22 cellular contexts compared by ENCODE assay signal in the genomic region with DNA sequence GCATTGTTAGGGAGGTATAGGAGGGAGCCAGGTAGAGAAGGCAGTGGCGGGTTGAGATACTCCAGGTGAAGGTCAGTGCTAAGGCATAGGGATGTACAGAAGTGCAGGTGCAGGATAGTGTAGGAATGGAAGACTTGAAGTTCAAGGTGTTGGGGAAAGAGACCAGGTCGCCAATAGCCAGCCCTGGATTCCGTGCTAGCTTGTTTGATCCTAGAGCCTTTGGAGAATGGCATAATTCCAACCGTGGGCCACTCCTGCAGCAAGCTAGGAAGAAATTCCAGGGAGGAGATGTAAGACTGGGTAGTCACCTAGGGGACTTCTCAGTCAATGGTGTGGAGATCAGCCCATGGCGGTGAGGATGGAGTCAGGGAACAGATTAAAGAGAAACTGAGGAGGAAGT.
DNase-seq lines count a peak whose midpoint lies in the region; TF ChIP-seq lines count a peak whose summit lies in the region.
"Had no signal": no experiment of that assay in that cellular context is flagged by ENCODE, and none has a peak within 500 bp of the region (broad histone marks: within the 10 kb centered on the region; RNA-seq: fewer than 3 reads in every experiment).

No MANE protein-coding gene starts in this region.

- H3K36me3 ChIP-seq in right atrium auricular region = no peaks in the 10 kb centered on the region
- no peaks in the 10 kb centered on the region for H3K36me3 ChIP-seq in prostate gland
- no peaks in the 10 kb centered on the region for H3K36me3 ChIP-seq in vagina
- H3K36me3 ChIP-seq: Peyer's patch had no signal

- TF ChIP-seq POLR2A in lower leg skin (IDR thresholded peaks at IDR 0.05) (no peak), prostate gland (IDR thresholded peaks at IDR 0.05) (no peak), vagina (IDR thresholded peaks at IDR 0.05) (no peak)

- POLR2A ChIA-PET in activated CD4-positive, alpha-beta memory T cell treated with anti-CD3 and anti-CD28 coated beads, Interleukin-2, amount 10 ng/mL, durations not matched to agents 7 days and 5 days (lab: Charles Lee) = no interaction called here

- no peaks in the 10 kb centered on the region for H3K9me3 Mint-ChIP-seq in activated CD4-positive, alpha-beta memory T cell treated with anti-CD3 and anti-CD28 coated beads, Interleukin-2, amount 10 ng/mL, durations not matched to agents 7 days and 5 days
- H3K9me3 Mint-ChIP-seq: CD8-positive, alpha-beta T cell; IgD-negative memory B cell had no signal

- no peak overlapping the region for H3K27ac Mint-ChIP-seq in activated CD4-positive, alpha-beta memory T cell treated with anti-CD3 and anti-CD28 coated beads, Interleukin-2, amount 10 ng/mL, durations not matched to agents 7 days and 5 days
- H3K27ac Mint-ChIP-seq: GM23338 had no signal

- peaks cover 18% of the 10 kb centered on the region for H3K4me1 Mint-ChIP-seq in activated CD4-positive, alpha-beta memory T cell treated with anti-CD3 and anti-CD28 coated beads, Interleukin-2, amount 10 ng/mL, durations not matched to agents 7 days and 5 days

- no peak overlapping the region for H3K4me3 Mint-ChIP-seq in activated CD4-positive, alpha-beta memory T cell treated with anti-CD3 and anti-CD28 coated beads, Interleukin-2, amount 10 ng/mL, durations not matched to agents 7 days and 5 days
- H3K4me3 Mint-ChIP-seq: CD8-positive, alpha-beta T cell; GM23338 had no signal

- H3K36me3 Mint-ChIP-seq in activated CD4-positive, alpha-beta memory T cell treated with anti-CD3 and anti-CD28 coated beads, Interleukin-2, amount 10 ng/mL, durations not matched to agents 7 days and 5 days (ENCODE audit: low read depth) = no peaks in the 10 kb centered on the region
- H3K36me3 Mint-ChIP-seq: IgD-negative memory B cell had no signal

- DNase-seq in right atrium auricular region (ENCODE audit: low spot score) (peak; percentile 52), cardiac septum (ENCODE audit: low spot score) (no peak), lower leg skin (ENCODE audit: low spot score in 2 of 2) (peak in 1 of 2 donors; percentile 50), prostate gland (ENCODE audit: low spot score) (peak; percentile 2), vagina (ENCODE audit: extremely low spot score in 2 of 2) (peak; percentile 67 to 76), GOT3 (lab: John Stamatoyannopoulos, UW) (no peak), SKM-1 treated with dmso at 0.1 percent for 144 hours (lab: John Stamatoyannopoulos, UW; ENCODE audit: unreplicated experiment) (no peak)
- DNase-seq in activated CD4-positive, alpha-beta memory T cell treated with anti-CD3 and anti-CD28 coated beads, Interleukin-2, amount 10 ng/mL, durations not matched to agents 7 days and 5 days = no peak
- DNase-seq: AML-193, C1 segment of cervical spinal cord, Calu3, DMS153, NCI-H1105, NCI-H146, NCI-H2029 treated with DMSO at 0.1 percent for 48 hours, NCI-H226, NCI-H524, NCI-H774, Peyer's patch had no signal

- CTCF ChIA-PET in activated CD4-positive, alpha-beta memory T cell treated with anti-CD3 and anti-CD28 coated beads, Interleukin-2, amount 10 ng/mL, durations not matched to agents 7 days and 5 days (lab: Charles Lee) = no interaction called here

- WGBS in lower leg skin, 2 donors = 83 to 88% methylated on average over 5 of the region's 5 CpGs
- 93% methylated on average over 5 of the region's 5 CpGs for WGBS in prostate gland

- H3K4me3 ChIP-seq in right atrium auricular region (no peak overlapping the region), lower leg skin (ENCODE audit: low read depth, poor library complexity, severe bottlenecking) (peak overlapping the region; percentile 5), prostate gland (no peak overlapping the region), vagina (no peak overlapping the region)
- H3K4me3 ChIP-seq: GM23338, Peyer's patch had no signal

- H3K27me3 ChIP-seq in right atrium auricular region = no peaks in the 10 kb centered on the region
- H3K27me3 ChIP-seq in prostate gland (replicated peaks; ENCODE audit: insufficient read depth) = no peaks in the 10 kb centered on the region
- no peaks in the 10 kb centered on the region for H3K27me3 ChIP-seq in vagina
- H3K27me3 ChIP-seq: Peyer's patch had no signal

- TF ChIP-seq CTCF in right atrium auricular region (IDR thresholded peaks at IDR 0.05) (no peak), lower leg skin (IDR thresholded peaks at IDR 0.05) (no peak), prostate gland (IDR thresholded peaks at IDR 0.05) (no peak), vagina (IDR thresholded peaks at IDR 0.05) (no peak)

- H3K27ac ChIP-seq in right atrium auricular region (no peak overlapping the region), prostate gland (no peak overlapping the region), vagina (no peak overlapping the region)
- H3K27ac ChIP-seq: Peyer's patch had no signal

- H3K9me3 ChIP-seq in right atrium auricular region = no peaks in the 10 kb centered on the region
- H3K9me3 ChIP-seq in prostate gland = no peaks in the 10 kb centered on the region
- H3K9me3 ChIP-seq in vagina = no peaks in the 10 kb centered on the region
- H3K9me3 ChIP-seq: Peyer's patch had no signal

- intact Hi-C loops in cardiac septum (cut with DNase I) = no loop called here
- intact Hi-C loops in lower leg skin (cut with DNase I; ENCODE audit: low total_unique reads) = no loop called here
- intact Hi-C loops in prostate gland (cut with DNase I) = loop anchor here (10.0 kb wide), 1 partner anchor 348 kb away; no protein-coding TSS in a partner anchor
- intact Hi-C loops in vagina (cut with DNase I) = no loop called here

- H3K4me1 ChIP-seq in right atrium auricular region (peaks cover 0 to 17% of the 10 kb centered on the region in 2 donors), prostate gland (replicated peaks) (peaks cover 4% of the 10 kb centered on the region), vagina (peaks cover 12% of the 10 kb centered on the region)

- H3K27me3 Mint-ChIP-seq in activated CD4-positive, alpha-beta memory T cell treated with anti-CD3 and anti-CD28 coated beads, Interleukin-2, amount 10 ng/mL, durations not matched to agents 7 days and 5 days = peaks cover 23% of the 10 kb centered on the region

Comparison
In these comparisons a context has a peak if more than half of its experiments do, and no peak if none do; other contexts are left out.
1. DNase-seq: peak in right atrium auricular region (single experiment), prostate gland (single experiment) and vagina (2 of 2); none in cardiac septum (single experiment), GOT3 (single experiment), activated CD4-positive, alpha-beta memory T cell treated with anti-CD3 and anti-CD28 coated beads, Interleukin-2, amount 10 ng/mL, durations not matched to agents 7 days and 5 days (single experiment) and SKM-1 treated with dmso at 0.1 percent for 144 hours (single experiment).